Comparison of ENCODE assay signal across 9 cellular contexts in genomic region chrX:17007134-17007768, GRCh38.
DNase-seq lines count a peak whose midpoint lies in the region; ATAC-seq, FAIRE-seq and TF ChIP-seq lines count a peak whose summit lies in the region.
"Had no signal": no experiment of that assay in that cellular context is flagged by ENCODE, and none has a peak within 500 bp of the region (broad histone marks: within the 10 kb centered on the region; RNA-seq: fewer than 3 reads in every experiment).

No MANE protein-coding gene starts in this region.

- no peak overlapping the region for H3K27ac Mint-ChIP-seq in progenitor cell of endocrine pancreas
- H3K27ac Mint-ChIP-seq in naive thymus-derived CD8-positive, alpha-beta T cell: no peak overlapping the region

- WGBS in esophagus squamous epithelium, 2 donors: 62 to 80% methylated on average over 1 to 7 of the region's 8 CpGs

- H3K36me3 ChIP-seq in esophagus squamous epithelium: no peaks in the 10 kb centered on the region

- H3K4me3 ChIP-seq in dorsolateral prefrontal cortex (no peak overlapping the region), esophagus squamous epithelium (no peak overlapping the region)

- FAIRE-seq in H54 (lab: Jason Lieb, UNC): no peak

- no peak overlapping the region for H3K4me3 Mint-ChIP-seq in progenitor cell of endocrine pancreas (ENCODE audit: low read depth)
- no peak overlapping the region for H3K4me3 Mint-ChIP-seq in naive thymus-derived CD8-positive, alpha-beta T cell

- TF ChIP-seq CTCF in dorsolateral prefrontal cortex (IDR thresholded peaks at IDR 0.05 in 54 of 56, conservative IDR thresholded peaks at IDR 0.05 in 2 of 56; ENCODE audit: low read depth in 1 of 56, partially characterized antibody in 56 of 56) (peak in 40 of 56 donors; percentile 7 to 66 (median 43)), progenitor cell of endocrine pancreas (IDR thresholded peaks at IDR 0.05; ENCODE audit: unreplicated experiment) (peak; percentile 38), esophagus squamous epithelium (IDR thresholded peaks at IDR 0.05) (no peak)

- no peaks in the 10 kb centered on the region for H3K9me3 Mint-ChIP-seq in progenitor cell of endocrine pancreas (ENCODE audit: low read depth)
- H3K9me3 Mint-ChIP-seq in naive thymus-derived CD8-positive, alpha-beta T cell: no peaks in the 10 kb centered on the region

- H3K27ac ChIP-seq in dorsolateral prefrontal cortex (peak overlapping the region in 9 of 59 donors; percentile 7 to 59 (median 42)), esophagus squamous epithelium (no peak overlapping the region)

- no peaks in the 10 kb centered on the region for H3K36me3 Mint-ChIP-seq in progenitor cell of endocrine pancreas (ENCODE audit: insufficient read depth)
- H3K36me3 Mint-ChIP-seq in naive thymus-derived CD8-positive, alpha-beta T cell: no peaks in the 10 kb centered on the region

- H3K27me3 Mint-ChIP-seq in progenitor cell of endocrine pancreas: peaks cover 31% of the 10 kb centered on the region
- H3K27me3 Mint-ChIP-seq in naive thymus-derived CD8-positive, alpha-beta T cell: peaks cover 0 to 2% (median 0%) of the 10 kb centered on the region in 5 donors

- peaks cover 0 to 78% (median 10%) of the 10 kb centered on the region in 45 donors for H3K27me3 ChIP-seq in dorsolateral prefrontal cortex
- peaks cover 0 to 3% (median 0%) of the 10 kb centered on the region in 4 donors for H3K27me3 ChIP-seq in esophagus squamous epithelium

- intact Hi-C loops in dorsolateral prefrontal cortex (cut with DNase I): no loop called here
- intact Hi-C loops in esophagus squamous epithelium (cut with DNase I): no loop called here

- DNase-seq in NOMO-1 (lab: John Stamatoyannopoulos, UW; ENCODE audit: unreplicated experiment in 2 of 2) (peak; percentile 32 to 61), NOMO-1 treated with dmso at 0.1 percent for 144 hours (lab: John Stamatoyannopoulos, UW; ENCODE audit: unreplicated experiment) (no peak), NCI-H2227 (lab: John Stamatoyannopoulos, UW; ENCODE audit: unreplicated experiment) (peak; percentile 68), dorsolateral prefrontal cortex (peak in 2 of 10 donors; percentile 24 to 39), progenitor cell of endocrine pancreas (ENCODE audit: low spot score, unreplicated experiment) (no peak), esophagus squamous epithelium (lab: John Stamatoyannopoulos, UW) (no peak), H54 (ENCODE audit: insufficient read length, low spot score) (no peak)
- DNase-seq in naive thymus-derived CD8-positive, alpha-beta T cell: no peak

- POLR2A ChIA-PET in naive thymus-derived CD8-positive, alpha-beta T cell (lab: Charles Lee): no interaction called here

- peaks cover 0 to 13% (median 0%) of the 10 kb centered on the region in 3 donors for H3K4me1 ChIP-seq in esophagus squamous epithelium

- peaks cover 11% of the 10 kb centered on the region for H3K4me1 Mint-ChIP-seq in progenitor cell of endocrine pancreas (ENCODE audit: low read depth)
- H3K4me1 Mint-ChIP-seq in naive thymus-derived CD8-positive, alpha-beta T cell: peaks cover 3 to 8% (median 6%) of the 10 kb centered on the region in 4 donors

- H3K9me3 ChIP-seq in esophagus squamous epithelium: no peaks in the 10 kb centered on the region

- ATAC-seq in naive thymus-derived CD8-positive, alpha-beta T cell: no peak
- ATAC-seq: left lobe of liver had no signal

- no peak for TF ChIP-seq POLR2A in esophagus squamous epithelium (IDR thresholded peaks at IDR 0.05)
- TF ChIP-seq POLR2A in H54 (IDR thresholded peaks at IDR 0.05; ENCODE audit: low read depth, low read length): no peak

Comparison
In these comparisons a context has a peak if more than half of its experiments do, and no peak if none do; other contexts are left out.
1. DNase-seq: peak in NOMO-1 (2 of 2) and NCI-H2227 (single experiment); none in NOMO-1 treated with dmso at 0.1 percent for 144 hours (single experiment), progenitor cell of endocrine pancreas (single experiment), naive thymus-derived CD8-positive, alpha-beta T cell (0 of 10), esophagus squamous epithelium (single experiment) and H54 (single experiment).
2. CTCF ChIP-seq: peak in dorsolateral prefrontal cortex (40 of 56) and progenitor cell of endocrine pancreas (single experiment); none in esophagus squamous epithelium (0 of 6).